In the genomic region with DNA sequence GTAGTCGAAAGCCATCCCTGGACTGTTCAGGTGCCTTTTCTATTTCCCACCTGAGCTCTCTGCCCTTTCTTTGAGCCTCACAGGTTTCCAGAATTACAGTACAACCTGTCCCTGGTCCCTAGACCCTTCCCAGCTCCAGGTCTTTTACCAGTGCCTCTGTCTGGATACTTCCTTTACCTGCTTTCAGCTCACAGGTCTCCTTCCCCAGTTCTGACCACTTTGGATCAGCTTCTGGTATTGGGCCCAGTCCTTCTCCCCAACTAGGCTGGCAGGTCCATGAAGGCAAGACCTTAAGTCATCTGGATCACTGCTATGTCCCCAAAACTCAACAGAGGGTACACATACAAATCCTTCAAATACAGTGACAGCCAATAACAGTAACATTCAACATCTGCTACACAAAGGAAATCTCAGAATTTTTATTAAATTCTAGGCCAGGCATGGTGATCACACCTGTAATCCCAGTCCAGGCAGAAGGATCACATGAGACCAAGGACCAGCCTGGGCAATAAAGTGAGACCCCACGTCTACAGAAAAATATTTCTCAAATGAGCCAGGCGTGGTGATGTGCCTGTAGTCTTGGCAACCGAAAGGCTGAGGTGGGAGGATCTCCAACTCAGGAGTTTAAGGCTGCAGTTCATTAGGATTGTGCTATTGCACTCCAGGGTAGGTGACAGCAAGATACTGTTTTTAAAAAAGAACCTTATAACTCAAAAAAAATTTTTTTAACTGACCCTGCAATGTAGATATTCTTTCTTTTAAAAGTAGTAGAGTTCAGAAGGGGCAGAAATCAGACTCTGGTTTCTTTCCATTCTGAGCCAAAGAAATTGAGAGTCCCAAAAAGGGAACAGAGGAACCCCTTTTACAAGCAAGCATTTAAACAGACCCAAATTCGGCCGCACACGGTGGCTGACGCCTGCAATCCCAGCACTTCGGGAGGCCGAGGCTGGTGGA, we compare ENCODE assay signal across 9 cellular contexts. TPM values are rescaled to one million over a fixed set of nuclear protein-coding genes. Genes with fewer than 3 reads are reported as not detected.
DNase-seq lines count a peak whose midpoint lies in the region; ATAC-seq and TF ChIP-seq lines count a peak whose summit lies in the region.
"Had no signal": no experiment of that assay in that cellular context is flagged by ENCODE, and none has a peak within 500 bp of the region (broad histone marks: within the 10 kb centered on the region; RNA-seq: fewer than 3 reads in every experiment).

No MANE protein-coding gene starts in this region.

- peaks cover 36% of the 10 kb centered on the region for H3K36me3 Mint-ChIP-seq in activated CD8-positive, alpha-beta memory T cell treated with anti-CD3 and anti-CD28 coated beads, Interleukin-2, amount 10 ng/mL, durations not matched to agents 7 days and 5 days
- H3K36me3 Mint-ChIP-seq in activated naive CD8-positive, alpha-beta T cell treated with anti-CD3 and anti-CD28 coated beads for 36 hours: peaks cover 36% of the 10 kb centered on the region

- no peak overlapping the region for H3K27ac ChIP-seq in thymus (ENCODE audit: low read depth)

- peaks cover 11% of the 10 kb centered on the region for H3K4me1 ChIP-seq in thymus (ENCODE audit: control insufficient read depth, insufficient read depth, low read length)

- H3K4me3 ChIP-seq in kidney epithelial cell (ENCODE audit: low read depth, low read length) (peak overlapping the region; percentile 74), thymus (ENCODE audit: low read length) (peak overlapping the region; percentile 86)

- DNase-seq in activated CD8-positive, alpha-beta memory T cell treated with anti-CD3 and anti-CD28 coated beads, Interleukin-2, amount 10 ng/mL, durations not matched to agents 7 days and 5 days: no peak
- no peak for DNase-seq in activated CD8-positive, alpha-beta memory T cell treated with anti-CD3 and anti-CD28 coated beads, Interleukin-2, amount 50 U/mL, for 48 hours
- DNase-seq in activated naive CD8-positive, alpha-beta T cell treated with anti-CD3 and anti-CD28 coated beads for 36 hours: no peak
- no peak for DNase-seq in kidney epithelial cell (ENCODE audit: low read depth)
- DNase-seq in stimulated activated CD4-positive, alpha-beta T cell treated with anti-CD3 and anti-CD28 coated beads, Interleukin-12 subunit alpha, Interleukin-12 subunit beta, amount 100 ng/mL, for 4 hours: no peak
- DNase-seq: DMS153 had no signal

- WGBS in thymus: 76% methylated on average over 10 of the region's 10 CpGs

- no peaks in the 10 kb centered on the region for H3K9me3 Mint-ChIP-seq in activated CD8-positive, alpha-beta memory T cell treated with anti-CD3 and anti-CD28 coated beads, Interleukin-2, amount 10 ng/mL, durations not matched to agents 7 days and 5 days (ENCODE audit: low read depth)
- no peaks in the 10 kb centered on the region for H3K9me3 Mint-ChIP-seq in activated naive CD8-positive, alpha-beta T cell treated with anti-CD3 and anti-CD28 coated beads for 36 hours

- H3K27me3 ChIP-seq in kidney epithelial cell (ENCODE audit: control insufficient read depth, insufficient read depth, low read length) (no peaks in the 10 kb centered on the region), thymus (ENCODE audit: control insufficient read depth, insufficient read depth) (no peaks in the 10 kb centered on the region)

- CTCF ChIA-PET in activated CD8-positive, alpha-beta memory T cell treated with anti-CD3 and anti-CD28 coated beads, Interleukin-2, amount 10 ng/mL, durations not matched to agents 7 days and 5 days (lab: Charles Lee): interaction anchor here (0.7 to 3.4 kb wide), 14 partner anchors 10 to 536 kb away, joined by 3 to 20 read pairs (median 5); partner anchors contain the start of genes EID2B, MED29, PAF1 and PLEKHG2

- peaks cover 4% of the 10 kb centered on the region for H3K27me3 Mint-ChIP-seq in activated CD8-positive, alpha-beta memory T cell treated with anti-CD3 and anti-CD28 coated beads, Interleukin-2, amount 10 ng/mL, durations not matched to agents 7 days and 5 days
- peaks cover 9% of the 10 kb centered on the region for H3K27me3 Mint-ChIP-seq in activated naive CD8-positive, alpha-beta T cell treated with anti-CD3 and anti-CD28 coated beads for 36 hours

- H3K27ac Mint-ChIP-seq in activated CD8-positive, alpha-beta memory T cell treated with anti-CD3 and anti-CD28 coated beads, Interleukin-2, amount 10 ng/mL, durations not matched to agents 7 days and 5 days: peak overlapping the region; percentile 99
- H3K27ac Mint-ChIP-seq in activated naive CD8-positive, alpha-beta T cell treated with anti-CD3 and anti-CD28 coated beads for 36 hours: peak overlapping the region; percentile 100

- TF ChIP-seq CTCF in kidney epithelial cell (IDR thresholded peaks at IDR 0.05; ENCODE audit: insufficient read depth, low read length, poor library complexity, severe bottlenecking): no peak

- no peaks in the 10 kb centered on the region for H3K9me3 ChIP-seq in thymus (ENCODE audit: control insufficient read depth)

- H3K4me3 Mint-ChIP-seq in activated CD8-positive, alpha-beta memory T cell treated with anti-CD3 and anti-CD28 coated beads, Interleukin-2, amount 10 ng/mL, durations not matched to agents 7 days and 5 days: peak overlapping the region; percentile 99
- peak overlapping the region; percentile 100 for H3K4me3 Mint-ChIP-seq in activated naive CD8-positive, alpha-beta T cell treated with anti-CD3 and anti-CD28 coated beads for 36 hours

- peaks cover 53% of the 10 kb centered on the region for H3K4me1 Mint-ChIP-seq in activated CD8-positive, alpha-beta memory T cell treated with anti-CD3 and anti-CD28 coated beads, Interleukin-2, amount 10 ng/mL, durations not matched to agents 7 days and 5 days
- H3K4me1 Mint-ChIP-seq in activated naive CD8-positive, alpha-beta T cell treated with anti-CD3 and anti-CD28 coated beads for 36 hours: peaks cover 40% of the 10 kb centered on the region

- H3K36me3 ChIP-seq in kidney epithelial cell (ENCODE audit: control insufficient read depth, insufficient read depth, low read length) (peaks cover 4% of the 10 kb centered on the region), thymus (ENCODE audit: control insufficient read depth, insufficient read depth) (peaks cover 26% of the 10 kb centered on the region)

- no peak for ATAC-seq in activated CD8-positive, alpha-beta memory T cell treated with anti-CD3 and anti-CD28 coated beads, Interleukin-2, amount 10 ng/mL, durations not matched to agents 7 days and 5 days
- ATAC-seq in HG03175 (IDR thresholded peaks at IDR 0.05; ENCODE audit: unreplicated experiment) (no peak), HG02623 (IDR thresholded peaks at IDR 0.05; ENCODE audit: unreplicated experiment) (no peak)

RNA-seq across cellular contexts. Expression of gene RPS16, which starts 1.3 kb away (rescaled TPM):
- total RNA-seq in activated CD8-positive, alpha-beta memory T cell treated with anti-CD3 and anti-CD28 coated beads, Interleukin-2, amount 10 ng/mL, durations not matched to agents 7 days and 5 days: 1,000 to 10,000 TPM; 1,815 to 2,117 TPM
- total RNA-seq in activated naive CD8-positive, alpha-beta T cell treated with anti-CD3 and anti-CD28 coated beads for 36 hours: 1,000 to 10,000 TPM; 3,164 to 3,181 TPM
- 1,721 and 2,288 TPM in 2 replicates for total RNA-seq in kidney epithelial cell
- 3,143 TPM for polyA plus RNA-seq in thymus

RNA-seq across cellular contexts. Expression of gene SUPT5H, which starts 11.0 kb away (rescaled TPM):
- 100 to 1,000 TPM; 144 to 181 TPM for total RNA-seq in activated CD8-positive, alpha-beta memory T cell treated with anti-CD3 and anti-CD28 coated beads, Interleukin-2, amount 10 ng/mL, durations not matched to agents 7 days and 5 days
- 100 to 1,000 TPM; 179 to 182 TPM for total RNA-seq in activated naive CD8-positive, alpha-beta T cell treated with anti-CD3 and anti-CD28 coated beads for 36 hours
- total RNA-seq in kidney epithelial cell: 106 and 121 TPM in 2 replicates
- 203 TPM for polyA plus RNA-seq in thymus

RNA-seq across cellular contexts. Expression of gene PLEKHG2, which starts 21.9 kb away (rescaled TPM):
- total RNA-seq in activated CD8-positive, alpha-beta memory T cell treated with anti-CD3 and anti-CD28 coated beads, Interleukin-2, amount 10 ng/mL, durations not matched to agents 7 days and 5 days: 10 to 100 TPM; 57.9 to 73.9 TPM
- 10 to 100 TPM; 29.1 to 40.0 TPM for total RNA-seq in activated naive CD8-positive, alpha-beta T cell treated with anti-CD3 and anti-CD28 coated beads for 36 hours
- total RNA-seq in kidney epithelial cell: 22.8 and 46.9 TPM in 2 replicates
- polyA plus RNA-seq in thymus: 30.8 TPM

RNA-seq across cellular contexts. Expression of gene ZFP36, which starts 27.8 kb away (rescaled TPM):
- total RNA-seq in activated CD8-positive, alpha-beta memory T cell treated with anti-CD3 and anti-CD28 coated beads, Interleukin-2, amount 10 ng/mL, durations not matched to agents 7 days and 5 days: 100 to 1,000 TPM in 1 of 2 experiments, 10 to 100 TPM in 1; 45.1 to 107 TPM
- 10 to 100 TPM; 15.5 to 15.6 TPM for total RNA-seq in activated naive CD8-positive, alpha-beta T cell treated with anti-CD3 and anti-CD28 coated beads for 36 hours
- 7.5 and 12.4 TPM in 2 replicates for total RNA-seq in kidney epithelial cell
- polyA plus RNA-seq in thymus: 250 TPM

RNA-seq across cellular contexts. Expression of gene MED29, which starts 43.2 kb away (rescaled TPM):
- total RNA-seq in activated CD8-positive, alpha-beta memory T cell treated with anti-CD3 and anti-CD28 coated beads, Interleukin-2, amount 10 ng/mL, durations not matched to agents 7 days and 5 days: 10 to 100 TPM; 31.0 to 31.2 TPM
- total RNA-seq in activated naive CD8-positive, alpha-beta T cell treated with anti-CD3 and anti-CD28 coated beads for 36 hours: 10 to 100 TPM; 23.3 to 26.8 TPM
- 22.8 and 28.6 TPM in 2 replicates for total RNA-seq in kidney epithelial cell
- 27.8 TPM for polyA plus RNA-seq in thymus
